Comparison of ENCODE assay signal across 17 cellular contexts in genomic region chr13:61960981-61961380, GRCh38.
"Had no signal": no experiment of that assay in that cellular context is flagged by ENCODE, and none has a peak within 500 bp of the region (broad histone marks: within the 10 kb centered on the region; RNA-seq: fewer than 3 reads in every experiment).

No MANE protein-coding gene starts in this region.

- ATAC-seq: left colon; pancreas; right cardiac atrium; stimulated activated effector memory CD8-positive, alpha-beta T cell treated with anti-CD3 and anti-CD28 coated beads, Interleukin-12 subunit alpha, Interleukin-12 subunit beta, amount 100 ng/mL, for 72 hours; stimulated activated naive CD8-positive, alpha-beta T cell treated with anti-CD3 and anti-CD28 coated beads, Interleukin-15, Interleukin-2, amounts not matched to agents 100 U/mL and 50 U/mL, for 24 hours had no signal

- DNase-seq: dorsolateral prefrontal cortex; effector CD8-positive, alpha-beta T cell; foreskin melanocyte; head of caudate nucleus; kidney; left colon; mesendoderm; naive B cell; occipital lobe; pancreas; right cardiac atrium; small intestine; stimulated activated CD4-positive, alpha-beta T cell treated with anti-CD3 and anti-CD28 coated beads, Interleukin-2, amount 100 ng/mL, for 48 hours; stimulated activated CD8-positive, alpha-beta memory T cell treated with anti-CD3 and anti-CD28 coated beads, Interleukin-4, amount 100 ng/mL, for 48 hours; stimulated activated naive CD8-positive, alpha-beta T cell treated with anti-CD3 and anti-CD28 coated beads, Interleukin-15, Interleukin-2, amounts not matched to agents 100 U/mL and 50 U/mL, for 24 hours; thyroid gland had no signal
